16 cellular contexts compared by ENCODE assay signal in genomic region chr9:134804871-134805270, GRCh38.
DNase-seq lines count a peak whose midpoint lies in the region; ATAC-seq and TF ChIP-seq lines count a peak whose summit lies in the region.
"Had no signal": no experiment of that assay in that cellular context is flagged by ENCODE, and none has a peak within 500 bp of the region (broad histone marks: within the 10 kb centered on the region; RNA-seq: fewer than 3 reads in every experiment).

No MANE protein-coding gene starts in this region.

- DNase-seq in HFFc6 (no peak), adipocyte (ENCODE audit: low read depth) (no peak), foreskin fibroblast (no peak), germinal center (ENCODE audit: low spot score) (no peak), HEK293T (ENCODE audit: extremely low spot score) (no peak)
- DNase-seq: ACHN; AML-193; CD4-positive, alpha-beta memory T cell; DMS79 treated with DMSO at 0.1 percent for 48 hours; GF-D8; HCEC 1CT had no signal

- peaks cover 51% of the 10 kb centered on the region for H3K27me3 Mint-ChIP-seq in HFFc6 (ENCODE audit: insufficient read depth)
- H3K27me3 Mint-ChIP-seq: CD4-positive, alpha-beta memory T cell had no signal

- H3K27ac ChIP-seq in mesodermal cell (ENCODE audit: low read depth, low read length, severe bottlenecking): peak overlapping the region; percentile 41
- H3K27ac ChIP-seq: HL-60 had no signal

- H3K4me1 Mint-ChIP-seq in HFFc6 (ENCODE audit: low read depth): peaks cover 28% of the 10 kb centered on the region
- H3K4me1 Mint-ChIP-seq: CD14-positive monocyte; CD4-positive, alpha-beta memory T cell had no signal

- no peaks in the 10 kb centered on the region for H3K27me3 ChIP-seq in adipocyte (replicated peaks; ENCODE audit: control insufficient read depth, insufficient read depth, low read length)

- H3K4me3 ChIP-seq in adipocyte (ENCODE audit: low read length) (no peak overlapping the region), mesodermal cell (ENCODE audit: extremely low read depth, insufficient read depth, low read length, poor library complexity, severe bottlenecking) (no peak overlapping the region), foreskin fibroblast (ENCODE audit: low read depth in 1 of 2, low read length in 2 of 2) (no peak overlapping the region)
- H3K4me3 ChIP-seq: GM23338 had no signal

- H3K9me3 Mint-ChIP-seq in HFFc6: no peaks in the 10 kb centered on the region
- H3K9me3 Mint-ChIP-seq: GM23338 had no signal

- TF ChIP-seq CTCF in HFFc6 (IDR thresholded peaks at IDR 0.05): no peak
- no peak for TF ChIP-seq CTCF in foreskin fibroblast (IDR thresholded peaks at IDR 0.05; ENCODE audit: low read depth, low read length)

- CTCF ChIA-PET in HEK293T (lab: Yijun Ruan, JAX): no interaction called here

- H3K4me3 Mint-ChIP-seq in HFFc6: peak overlapping the region; percentile 37; the same call in 1 of the 2 replicates
- H3K4me3 Mint-ChIP-seq: CD14-positive monocyte; CD4-positive, alpha-beta memory T cell; GM23338 had no signal

- H3K4me1 ChIP-seq in adipocyte (ENCODE audit: control insufficient read depth, insufficient read depth, low read length): peaks cover 40% of the 10 kb centered on the region
- peaks cover 6% of the 10 kb centered on the region for H3K4me1 ChIP-seq in mesodermal cell (ENCODE audit: control insufficient read depth, insufficient read depth, low read length, poor library complexity, severe bottlenecking)

- peaks cover 83% of the 10 kb centered on the region for H3K36me3 ChIP-seq in adipocyte (ENCODE audit: control insufficient read depth, insufficient read depth, low read length, severe bottlenecking)
- peaks cover 98% of the 10 kb centered on the region for H3K36me3 ChIP-seq in mesodermal cell (ENCODE audit: control insufficient read depth, insufficient read depth, low read length)

- peak overlapping the region; percentile 17 for H3K9ac ChIP-seq in adipocyte (ENCODE audit: low read length)

- ATAC-seq in HG03108 (IDR thresholded peaks at IDR 0.05; ENCODE audit: unreplicated experiment): no peak
- ATAC-seq: GM23338 had no signal

- 94 to 98% methylated on average over 7 of the region's 7 CpGs for WGBS in mesodermal cell (ENCODE audit: insufficient coverage in 2 of 2), 2 experiments

- H3K9me3 ChIP-seq in adipocyte (ENCODE audit: control insufficient read depth, low read length) (no peaks in the 10 kb centered on the region), mesodermal cell (ENCODE audit: control insufficient read depth, low read length) (no peaks in the 10 kb centered on the region)

- H3K27ac Mint-ChIP-seq in HFFc6: 0 out of 2 replicates have a peak overlapping the region, but pooled peaks have one; percentile 3
- H3K27ac Mint-ChIP-seq: CD14-positive monocyte; CD4-positive, alpha-beta memory T cell; GM23338 had no signal

- peaks cover 50% of the 10 kb centered on the region for H3K36me3 Mint-ChIP-seq in HFFc6 (ENCODE audit: low read depth)
- H3K36me3 Mint-ChIP-seq: CD14-positive monocyte; CD4-positive, alpha-beta memory T cell had no signal

- POLR2A ChIA-PET in HEK293T (lab: Yijun Ruan, JAX): no interaction called here

TF ChIP-seq in HEK293T, 16 proteins besides CTCF, POLR2A, EP300 and RAD21:
- no peak for TF ChIP-seq CTBP1 (IDR thresholded peaks at IDR 0.05; ENCODE audit: borderline replicate concordance)
- no peak for TF ChIP-seq ARNT (IDR thresholded peaks at IDR 0.05)
- TF ChIP-seq NFRKB (IDR thresholded peaks at IDR 0.05): no peak
- no peak for TF ChIP-seq BHLHE40 (IDR thresholded peaks at IDR 0.05; ENCODE audit: borderline replicate concordance)
- no peak for TF ChIP-seq SUZ12 (IDR thresholded peaks at IDR 0.05)
- TF ChIP-seq ZNF384 (IDR thresholded peaks at IDR 0.05): no peak
- no peak for TF ChIP-seq FOXM1 (IDR thresholded peaks at IDR 0.05; ENCODE audit: borderline replicate concordance)
- no peak for TF ChIP-seq ELF4 (IDR thresholded peaks at IDR 0.05)
- TF ChIP-seq TARDBP (IDR thresholded peaks at IDR 0.05): no peak
